In the genomic region with DNA sequence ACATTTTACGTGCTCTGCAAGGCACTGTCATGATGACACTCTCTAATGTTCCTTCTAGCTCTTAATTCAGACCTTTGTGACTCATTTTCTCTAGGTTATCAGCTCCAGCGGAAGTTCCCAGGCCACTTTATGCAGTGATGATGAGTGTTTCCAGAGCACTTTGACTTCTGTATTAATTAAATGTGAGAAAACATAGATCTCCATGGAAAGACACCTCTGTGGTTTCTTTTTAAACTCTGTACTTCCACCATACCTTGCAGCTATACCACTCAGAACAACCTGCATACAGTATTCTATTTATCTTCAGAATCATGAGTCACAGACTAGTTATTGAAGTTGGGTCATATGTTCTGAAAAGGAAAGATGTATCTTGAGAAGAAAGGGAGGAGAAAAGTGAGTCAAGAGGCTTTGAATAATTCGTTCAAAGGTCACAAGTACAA, we compare ENCODE assay signal across 23 cellular contexts.
DNase-seq lines count a peak whose midpoint lies in the region; ATAC-seq, FAIRE-seq and TF ChIP-seq lines count a peak whose summit lies in the region.
"Had no signal": no experiment of that assay in that cellular context is flagged by ENCODE, and none has a peak within 500 bp of the region (broad histone marks: within the 10 kb centered on the region; RNA-seq: fewer than 3 reads in every experiment).

No MANE protein-coding gene starts in this region.

- FAIRE-seq in small intestine (lab: Jason Lieb, UNC), result no peak

- H2AFZ ChIP-seq in hepatocyte, result no peak overlapping the region
- H2AFZ ChIP-seq: PC-9 had no signal

- no peak overlapping the region for H3K4me2 ChIP-seq in hepatocyte
- H3K4me2 ChIP-seq: PC-9 had no signal

- no peaks in the 10 kb centered on the region for H3K9me2 ChIP-seq in hepatocyte (replicated peaks; ENCODE audit: insufficient read depth)

- H3K27ac ChIP-seq in hepatocyte, result peak overlapping the region; percentile 70
- no peak overlapping the region for H3K27ac ChIP-seq in small intestine (ENCODE audit: low read depth in 1 of 2, low read length in 1 of 2)
- H3K27ac ChIP-seq: PC-9, SJSA1 had no signal

- H4K20me1 ChIP-seq in hepatocyte (ENCODE audit: insufficient read depth, poor library complexity, severe bottlenecking), result no peaks in the 10 kb centered on the region

- H3K4me3 ChIP-seq in hepatocyte (no peak overlapping the region), small intestine (ENCODE audit: low read depth in 1 of 2, low read length in 2 of 2) (no peak overlapping the region)
- H3K4me3 ChIP-seq: MG63, PC-9, SJSA1 had no signal

- H3K36me3 ChIP-seq in hepatocyte (replicated peaks; ENCODE audit: insufficient read depth, low read depth) (no peaks in the 10 kb centered on the region), small intestine (ENCODE audit: control insufficient read depth in 2 of 2, insufficient read depth in 2 of 2, low read length in 2 of 2) (no peaks in the 10 kb centered on the region)
- H3K36me3 ChIP-seq: MG63, SJSA1 had no signal

- ATAC-seq in GM21619 (IDR thresholded peaks at IDR 0.05; ENCODE audit: unreplicated experiment), result no peak
- ATAC-seq: CD8-positive, alpha-beta T cell had no signal

- H3K27me3 ChIP-seq in hepatocyte (no peaks in the 10 kb centered on the region), small intestine (ENCODE audit: control insufficient read depth in 2 of 2, insufficient read depth in 2 of 2, low read length in 2 of 2) (no peaks in the 10 kb centered on the region)
- H3K27me3 ChIP-seq: MG63, SJSA1 had no signal

- TF ChIP-seq CTCF in hepatocyte (IDR thresholded peaks at IDR 0.05; ENCODE audit: poor library complexity), result no peak

- no peaks in the 10 kb centered on the region for H3K4me1 ChIP-seq in hepatocyte (ENCODE audit: insufficient read depth)
- no peaks in the 10 kb centered on the region for H3K4me1 ChIP-seq in small intestine (ENCODE audit: control insufficient read depth in 2 of 2, insufficient read depth in 1 of 2, low read depth in 1 of 2, low read length in 1 of 2)
- H3K4me1 ChIP-seq: SJSA1 had no signal

- peak; percentile 3 for DNase-seq in SIG-M5 treated with dmso at 0.1 percent for 504 hours (lab: John Stamatoyannopoulos, UW; ENCODE audit: unreplicated experiment)
- DNase-seq in SIG-M5 (lab: John Stamatoyannopoulos, UW), result no peak
- DNase-seq in amniotic epithelial cell (ENCODE audit: low read depth), result peak; percentile 62
- DNase-seq in hepatocyte (ENCODE audit: low spot score), result peak; percentile 19
- peak; percentile 16 for DNase-seq in small intestine
- no peak for DNase-seq in AG20443 (ENCODE audit: low spot score)
- no peak for DNase-seq in germinal center (ENCODE audit: low spot score)
- DNase-seq: 8988T; AML-193; C1 segment of cervical spinal cord; CD8-positive, alpha-beta T cell; GDM1; H7; MG63; NCI-H1417; NCI-H1694 treated with DMSO at 0.1 percent for 48 hours; NCI-H2081 treated with DMSO at 0.1 percent for 48 hours; NCI-H2171 treated with DMSO at 0.1 percent for 48 hours; NCI-H446; NCI-H526; PC-9 had no signal

- 51% methylated on average over 3 of the region's 3 CpGs for WGBS in hepatocyte (ENCODE audit: low lambda C conversion rate, missing lambda C conversion rate)
- 38 to 65% (median 44%) methylated on average over 3 of the region's 3 CpGs for WGBS in small intestine, 3 donors

- H3K9me3 ChIP-seq in hepatocyte (ENCODE audit: low read depth) (no peaks in the 10 kb centered on the region), small intestine (ENCODE audit: control insufficient read depth, low read depth) (no peaks in the 10 kb centered on the region)
- H3K9me3 ChIP-seq: MG63, SJSA1 had no signal

- H3K79me2 ChIP-seq in hepatocyte, result no peaks in the 10 kb centered on the region

Comparison
In these comparisons a context has a peak if more than half of its experiments do, and no peak if none do; other contexts are left out.
1. DNase-seq: peak in SIG-M5 treated with dmso at 0.1 percent for 504 hours (single experiment), amniotic epithelial cell (single experiment), hepatocyte (single experiment) and small intestine (single experiment); none in SIG-M5 (single experiment), AG20443 (single experiment) and germinal center (single experiment).